19 cellular contexts compared by ENCODE assay signal in genomic region chr18:41165625-41166024, GRCh38.
DNase-seq lines count a peak whose midpoint lies in the region; ATAC-seq and TF ChIP-seq lines count a peak whose summit lies in the region.
"Had no signal": no experiment of that assay in that cellular context is flagged by ENCODE, and none has a peak within 500 bp of the region (broad histone marks: within the 10 kb centered on the region; RNA-seq: fewer than 3 reads in every experiment).

No MANE protein-coding gene starts in this region.

- no peak overlapping the region for H3K4me3 Mint-ChIP-seq in nephron
- H3K4me3 Mint-ChIP-seq: CD4-positive, CD25-positive, alpha-beta regulatory T cell; CD8-positive, alpha-beta memory T cell; HFFc6 had no signal

- no peaks in the 10 kb centered on the region for H3K36me3 Mint-ChIP-seq in nephron (ENCODE audit: low read depth)
- H3K36me3 Mint-ChIP-seq: CD4-positive, CD25-positive, alpha-beta regulatory T cell; CD8-positive, alpha-beta memory T cell had no signal

- H3K27ac ChIP-seq in lower lobe of right lung: no peak overlapping the region
- H3K27ac ChIP-seq: 22Rv1 had no signal

- DNase-seq in A172 (ENCODE audit: low spot score): peak; percentile 8
- peak; percentile 51 for DNase-seq in amniotic epithelial cell (ENCODE audit: low read depth)
- peak; percentile 19 for DNase-seq in choroid plexus epithelial cell (ENCODE audit: low read depth)
- no peak for DNase-seq in cerebellum (ENCODE audit: low spot score)
- DNase-seq in AG20443 (ENCODE audit: low spot score): no peak
- no peak for DNase-seq in lower lobe of right lung
- DNase-seq: BE2C; C1 segment of cervical spinal cord; CD4-positive, CD25-positive, alpha-beta regulatory T cell; CD8-positive, alpha-beta memory T cell; COR-L47; GOT3; H7; HFFc6; KG1 had no signal

- TF ChIP-seq CTCF in choroid plexus epithelial cell (conservative IDR thresholded peaks at IDR 0.05; ENCODE audit: low read depth, low read length): no peak
- TF ChIP-seq CTCF in nephron (IDR thresholded peaks at IDR 0.05; ENCODE audit: unreplicated experiment in 3 of 3): no peak
- TF ChIP-seq CTCF in lower lobe of right lung (IDR thresholded peaks at IDR 0.05): no peak

- no peaks in the 10 kb centered on the region for H3K9me3 Mint-ChIP-seq in nephron

- no peak overlapping the region for H3K4me3 ChIP-seq in choroid plexus epithelial cell (ENCODE audit: low read depth, low read length)
- no peak overlapping the region for H3K4me3 ChIP-seq in lower lobe of right lung

- peaks cover 7% of the 10 kb centered on the region for H3K4me1 Mint-ChIP-seq in nephron
- H3K4me1 Mint-ChIP-seq: CD4-positive, CD25-positive, alpha-beta regulatory T cell; CD8-positive, alpha-beta memory T cell had no signal

- ATAC-seq in lower lobe of right lung: no peak
- ATAC-seq: HCT116, HepG2 had no signal

- no peaks in the 10 kb centered on the region for H3K4me1 ChIP-seq in lower lobe of right lung
- H3K4me1 ChIP-seq: BE2C had no signal

- intact Hi-C loops in lower lobe of right lung (cut with DNase I): no loop called here

- no peaks in the 10 kb centered on the region for H3K27me3 ChIP-seq in lower lobe of right lung (ENCODE audit: low read depth)
- H3K27me3 ChIP-seq: BE2C had no signal

- H3K9me3 ChIP-seq in lower lobe of right lung: no peaks in the 10 kb centered on the region
- H3K9me3 ChIP-seq: BE2C had no signal

- no peaks in the 10 kb centered on the region for H3K27me3 Mint-ChIP-seq in nephron (ENCODE audit: low read depth)
- H3K27me3 Mint-ChIP-seq: CD4-positive, CD25-positive, alpha-beta regulatory T cell; CD8-positive, alpha-beta memory T cell had no signal

- H3K27ac Mint-ChIP-seq in nephron: peak overlapping the region; percentile 2 to 11 (median 2)
- H3K27ac Mint-ChIP-seq: CD4-positive, CD25-positive, alpha-beta regulatory T cell; CD8-positive, alpha-beta memory T cell; HFFc6 had no signal

- H3K36me3 ChIP-seq in lower lobe of right lung: no peaks in the 10 kb centered on the region
- H3K36me3 ChIP-seq: BE2C had no signal

Comparison
In these comparisons a context has a peak if more than half of its experiments do, and no peak if none do; other contexts are left out.
1. DNase-seq: peak in A172 (single experiment), amniotic epithelial cell (single experiment) and choroid plexus epithelial cell (single experiment); none in cerebellum (single experiment), AG20443 (single experiment) and lower lobe of right lung (single experiment).